In genomic region chr5:15555176-15555575, GRCh38 we compare ENCODE assay signal across 28 cellular contexts. TPM values are rescaled to one million over a fixed set of nuclear protein-coding genes. Genes with fewer than 3 reads are reported as not detected.
DNase-seq lines count a peak whose midpoint lies in the region; ATAC-seq and TF ChIP-seq lines count a peak whose summit lies in the region.
"Had no signal": no experiment of that assay in that cellular context is flagged by ENCODE, and none has a peak within 500 bp of the region (broad histone marks: within the 10 kb centered on the region; RNA-seq: fewer than 3 reads in every experiment).

No MANE protein-coding gene starts in this region.

- no peak overlapping the region for H2AFZ ChIP-seq in GM23338
- H2AFZ ChIP-seq: PC-9 had no signal

- H3K4me3 ChIP-seq in GM23338, result no peak overlapping the region
- H3K4me3 ChIP-seq in Jurkat, Clone E6-1 (ENCODE audit: low read length), result no peak overlapping the region
- H3K4me3 ChIP-seq: BLaER1, HAP-1, K562, PC-9 had no signal

- peaks cover 9% of the 10 kb centered on the region; the same call in 1 of the 2 replicates for H3K9me2 ChIP-seq in GM23338 (ENCODE audit: insufficient read depth)

- no peaks in the 10 kb centered on the region for H4K20me1 ChIP-seq in GM23338 (replicated peaks; ENCODE audit: insufficient read depth)
- H4K20me1 ChIP-seq: BLaER1 had no signal

- peaks cover 32% of the 10 kb centered on the region for H3K79me2 ChIP-seq in GM23338 (replicated peaks; ENCODE audit: insufficient read depth)

- H3K27me3 Mint-ChIP-seq in GM23338 (ENCODE audit: insufficient read depth, low read depth, poor library complexity) (peaks cover 9% of the 10 kb centered on the region), chondrocyte (ENCODE audit: low read depth) (no peaks in the 10 kb centered on the region), nephron (ENCODE audit: low read depth) (no peaks in the 10 kb centered on the region)
- H3K27me3 Mint-ChIP-seq: CD4-positive, CD25-positive, alpha-beta regulatory T cell had no signal

- H3K27ac ChIP-seq in GM23338 (ENCODE audit: low read depth), result peak overlapping the region; percentile 17
- H3K27ac ChIP-seq: BLaER1, PC-9 had no signal

- H3K4me1 Mint-ChIP-seq in GM23338, result peaks cover 56% of the 10 kb centered on the region
- peaks cover 23% of the 10 kb centered on the region for H3K4me1 Mint-ChIP-seq in chondrocyte (ENCODE audit: low read depth)
- peaks cover 63% of the 10 kb centered on the region for H3K4me1 Mint-ChIP-seq in nephron
- H3K4me1 Mint-ChIP-seq: CD4-positive, CD25-positive, alpha-beta regulatory T cell had no signal

- DNase-seq in GM23338 (ENCODE audit: low spot score), result no peak
- DNase-seq in Jurkat, Clone E6-1 (ENCODE audit: low read depth, low spot score), result peak; percentile 70
- no peak for DNase-seq in chondrocyte (ENCODE audit: low spot score)
- DNase-seq in NCI-H187 treated with DMSO at 0.1 percent for 48 hours (lab: John Stamatoyannopoulos, UW), result no peak
- DNase-seq in stimulated activated CD4-positive, alpha-beta T cell treated with anti-CD3 and anti-CD28 coated beads, Interleukin-15, amount 100 ng/mL, for 24 hours, result no peak
- no peak for DNase-seq in activated T-cell treated with anti-CD3 and anti-CD28 coated beads, Interleukin-2, amount 50 U/mL, for 1 hour
- DNase-seq in SW 1271 (lab: John Stamatoyannopoulos, UW), result no peak
- DNase-seq: CD4-positive, CD25-positive, alpha-beta regulatory T cell; DMS53; HFFc6; Kasumi-1; MV-4-11; NCI-H1105; NCI-H1436 treated with DMSO at 0.1 percent for 48 hours; NCI-H1930; NCI-H2107; NCI-H446; NCI-H524 treated with DMSO at 0.1 percent for 48 hours; NCI-H774; PC-9; SHP77 had no signal

- peak overlapping the region; percentile 5 for H3K4me2 ChIP-seq in GM23338
- H3K4me2 ChIP-seq: BLaER1, PC-9 had no signal

- H3K27ac Mint-ChIP-seq in GM23338 (peak overlapping the region; percentile 95), chondrocyte (ENCODE audit: unreplicated experiment) (peak overlapping the region; percentile 27), nephron (peak overlapping the region; percentile 70 to 77 (median 75))
- H3K27ac Mint-ChIP-seq: HFFc6 had no signal

- peak; percentile 12; the same call in 2 of the 3 replicates for ATAC-seq in GM23338
- ATAC-seq: HepG2, K562 had no signal

- peaks cover 36% of the 10 kb centered on the region for H3K4me1 ChIP-seq in GM23338 (ENCODE audit: insufficient read depth)
- H3K4me1 ChIP-seq: BLaER1, HAP-1 had no signal

- H3K27me3 ChIP-seq in GM23338 (ENCODE audit: insufficient read depth), result no peaks in the 10 kb centered on the region
- H3K27me3 ChIP-seq: BLaER1 had no signal

- H3K36me3 Mint-ChIP-seq in GM23338 (ENCODE audit: low read depth) (peaks cover 38% of the 10 kb centered on the region), chondrocyte (ENCODE audit: low read depth) (peaks cover 4% of the 10 kb centered on the region), nephron (ENCODE audit: low read depth) (peaks cover 26% of the 10 kb centered on the region)
- H3K36me3 Mint-ChIP-seq: CD4-positive, CD25-positive, alpha-beta regulatory T cell had no signal

- no peaks in the 10 kb centered on the region; the same call in 1 of the 2 replicates for H3K36me3 ChIP-seq in GM23338 (ENCODE audit: insufficient read depth)
- H3K36me3 ChIP-seq: BLaER1, HAP-1 had no signal

- H3K9me3 Mint-ChIP-seq in GM23338 (peaks cover 34% of the 10 kb centered on the region), chondrocyte (ENCODE audit: low read depth) (no peaks in the 10 kb centered on the region), nephron (no peaks in the 10 kb centered on the region)
- H3K9me3 Mint-ChIP-seq: HFFc6 had no signal

- H3K4me3 Mint-ChIP-seq in GM23338 (peak overlapping the region; percentile 20; the same call in 1 of the 3 replicates), chondrocyte (ENCODE audit: unreplicated experiment) (no peak overlapping the region), nephron (no peak overlapping the region)
- H3K4me3 Mint-ChIP-seq: CD4-positive, CD25-positive, alpha-beta regulatory T cell; HFFc6 had no signal

- H3F3A ChIP-seq in GM23338 (replicated peaks; ENCODE audit: low read depth), result peaks cover 6% of the 10 kb centered on the region

- TF ChIP-seq CTCF in GM23338 (conservative IDR thresholded peaks at IDR 0.05; ENCODE audit: low read depth in 2 of 2) (no peak), chondrocyte (IDR thresholded peaks at IDR 0.05) (no peak), nephron (IDR thresholded peaks at IDR 0.05; ENCODE audit: unreplicated experiment in 3 of 3) (no peak)

TF ChIP-seq in GM23338, 12 proteins besides CTCF, POLR2A, EP300 and RAD21 (continues in another document):
- TF ChIP-seq EZH2 (IDR thresholded peaks at IDR 0.05; ENCODE audit: low read depth, unreplicated experiment) (no peak), ETS1 (IDR thresholded peaks at IDR 0.05) (no peak), ZNF462 (CRISPR knock-in tag; IDR thresholded peaks at IDR 0.05) (no peak), JUNB (IDR thresholded peaks at IDR 0.05; ENCODE audit: unreplicated experiment) (no peak), ZNF331 (CRISPR knock-in tag; IDR thresholded peaks at IDR 0.05; ENCODE audit: low read depth) (no peak)

RNA-seq across cellular contexts. Expression of gene FBXL7, which starts 55.2 kb away (rescaled TPM):
- 15.2 and 15.4 TPM in 2 replicates for total RNA-seq in GM23338 (2014; rRNA removed; shearing (Covaris generic))
- 4.5 and 5.0 TPM in 2 replicates for polyA plus RNA-seq in GM23338 (2016; fragmentation: Nextera tagmentation; extraction: Ambion mirVana)
- not detected for polyA plus RNA-seq in Jurkat, Clone E6-1 (2012; ENCODE audit: insufficient read depth, insufficient read length)
- total RNA-seq in chondrocyte, result 24.7 to 32.6 TPM (median 31.4 TPM) in 3 replicates
- total RNA-seq: CD4-positive, CD25-positive, alpha-beta regulatory T cell; MCF 10A; PC-9; T-helper 1 cell treated with Interleukin-12 subunit alpha and Interleukin-12 subunit beta and Interleukin-4 antibody, amounts not matched to agents 30 ng/mL and 1 ng/mL, for 36 hours had no signal
- polyA plus RNA-seq: CD4-positive, CD25-positive, alpha-beta regulatory T cell; HepG2 had no signal

Comparison
In these comparisons a context has a peak if more than half of its experiments do, and no peak if none do; other contexts are left out.
1. H3K27ac Mint-ChIP-seq: peak in every context shown above with its lines; median percentile 95 in GM23338; 75 in nephron; 27 in chondrocyte.